8 cellular contexts compared by ENCODE assay signal in genomic region chr19:10390652-10391286, GRCh38. TPM values are rescaled to one million over a fixed set of nuclear protein-coding genes. Genes with fewer than 3 reads are reported as not detected.
A peak's percentile ranks its signal among the peaks of the same experiment; 100 is the strongest.
DNase-seq lines count a peak whose midpoint lies in the region; ATAC-seq and TF ChIP-seq lines count a peak whose summit lies in the region.

No MANE protein-coding gene starts in this region.

- H3K27ac Mint-ChIP-seq in GM23338: 0 out of 2 replicates have a peak overlapping the region, but pooled peaks have one; percentile 16
- peak overlapping the region; percentile 49 for H3K27ac Mint-ChIP-seq in activated CD8-positive, alpha-beta T cell treated with anti-CD3 and anti-CD28 coated beads for 36 hours
- peak overlapping the region; percentile 51 to 60 for H3K27ac Mint-ChIP-seq in effector memory CD8-positive, alpha-beta T cell

- peaks cover 14% of the 10 kb centered on the region; the same call in 1 of the 2 replicates for H3K36me3 ChIP-seq in GM23338 (ENCODE audit: insufficient read depth)

- TF ChIP-seq CTCF in GM23338 (conservative IDR thresholded peaks at IDR 0.05; ENCODE audit: low read depth in 2 of 2): peak; percentile 91 to 93
- peak; percentile 76 for TF ChIP-seq CTCF in activated CD8-positive, alpha-beta T cell treated with anti-CD3 and anti-CD28 coated beads for 36 hours (IDR thresholded peaks at IDR 0.05)

- CTCF ChIA-PET in activated CD8-positive, alpha-beta T cell treated with anti-CD3 and anti-CD28 coated beads for 36 hours (lab: Charles Lee): interaction anchor here (0.6 to 17.3 kb wide), 18 partner anchors 9 to 155 kb away, joined by 3 to 286 read pairs (median 4); partner anchors contain the start of genes ICAM1, ICAM5 and TYK2

- no peaks in the 10 kb centered on the region for H3K27me3 ChIP-seq in GM23338 (ENCODE audit: insufficient read depth)

- peaks cover 8% of the 10 kb centered on the region; the same call in 2 of the 3 replicates for H3K4me1 Mint-ChIP-seq in GM23338
- peaks cover 16% of the 10 kb centered on the region for H3K4me1 Mint-ChIP-seq in activated CD8-positive, alpha-beta T cell treated with anti-CD3 and anti-CD28 coated beads for 36 hours (ENCODE audit: low read depth)
- H3K4me1 Mint-ChIP-seq in effector memory CD8-positive, alpha-beta T cell (ENCODE audit: low read depth in 2 of 2): peaks cover 5 to 10% of the 10 kb centered on the region in 2 donors

- H3K4me3 Mint-ChIP-seq in GM23338: no peak overlapping the region
- H3K4me3 Mint-ChIP-seq in activated CD8-positive, alpha-beta T cell treated with anti-CD3 and anti-CD28 coated beads for 36 hours: no peak overlapping the region
- no peak overlapping the region for H3K4me3 Mint-ChIP-seq in effector memory CD8-positive, alpha-beta T cell

- peaks cover 1% of the 10 kb centered on the region for H3K27me3 Mint-ChIP-seq in GM23338 (ENCODE audit: insufficient read depth, low read depth, poor library complexity)
- no peaks in the 10 kb centered on the region for H3K27me3 Mint-ChIP-seq in activated CD8-positive, alpha-beta T cell treated with anti-CD3 and anti-CD28 coated beads for 36 hours
- H3K27me3 Mint-ChIP-seq in effector memory CD8-positive, alpha-beta T cell: no peaks in the 10 kb centered on the region

- H3K36me3 Mint-ChIP-seq in GM23338 (ENCODE audit: low read depth): peaks cover 34% of the 10 kb centered on the region
- peaks cover 18% of the 10 kb centered on the region for H3K36me3 Mint-ChIP-seq in activated CD8-positive, alpha-beta T cell treated with anti-CD3 and anti-CD28 coated beads for 36 hours (ENCODE audit: low read depth)
- H3K36me3 Mint-ChIP-seq in effector memory CD8-positive, alpha-beta T cell (ENCODE audit: insufficient read depth): peaks cover 73% of the 10 kb centered on the region

- H3K9me2 ChIP-seq in GM23338 (ENCODE audit: insufficient read depth): no peaks in the 10 kb centered on the region

- H3K27ac ChIP-seq in GM23338 (ENCODE audit: low read depth): no peak overlapping the region

- peak; percentile 76 for DNase-seq in AG20443 (ENCODE audit: low spot score)
- peak; percentile 92 for DNase-seq in GM23338 (ENCODE audit: low spot score)
- peak; percentile 80 for DNase-seq in NCI-H69 (lab: John Stamatoyannopoulos, UW)
- DNase-seq in activated CD8-positive, alpha-beta T cell treated with anti-CD3 and anti-CD28 coated beads for 36 hours: peak; percentile 81
- peak; percentile 64 to 65 (median 65) for DNase-seq in effector memory CD8-positive, alpha-beta T cell
- peak; percentile 76 for DNase-seq in mucosa of gallbladder (ENCODE audit: low spot score)
- peak; percentile 18 for DNase-seq in stromal cell of bone marrow (ENCODE audit: low read depth)

- H4K20me1 ChIP-seq in GM23338 (replicated peaks; ENCODE audit: insufficient read depth): 0 out of 2 replicates have a peak, but pooled peaks cover 4% of the 10 kb centered on the region

- POLR2A ChIA-PET in activated CD8-positive, alpha-beta T cell treated with anti-CD3 and anti-CD28 coated beads for 36 hours (lab: Charles Lee): interaction anchor here (0.8 to 2.0 kb wide), 6 partner anchors 9 to 132 kb away, joined by 3 to 6 read pairs (median 4); partner anchors contain the start of gene ICAM1

- H3K9me3 Mint-ChIP-seq in GM23338: no peaks in the 10 kb centered on the region
- no peaks in the 10 kb centered on the region for H3K9me3 Mint-ChIP-seq in activated CD8-positive, alpha-beta T cell treated with anti-CD3 and anti-CD28 coated beads for 36 hours
- H3K9me3 Mint-ChIP-seq in effector memory CD8-positive, alpha-beta T cell: no peaks in the 10 kb centered on the region

- no peak overlapping the region for H3K4me3 ChIP-seq in GM23338

- H3F3A ChIP-seq in GM23338 (replicated peaks; ENCODE audit: low read depth): peaks cover 17% of the 10 kb centered on the region; the same call in 1 of the 2 replicates

- H3K4me1 ChIP-seq in GM23338 (ENCODE audit: insufficient read depth): no peaks in the 10 kb centered on the region; the same call in 1 of the 2 replicates

- H3K79me2 ChIP-seq in GM23338 (replicated peaks; ENCODE audit: insufficient read depth): no peaks in the 10 kb centered on the region

- intact Hi-C loops in activated CD8-positive, alpha-beta T cell treated with anti-CD3 and anti-CD28 coated beads for 36 hours (cut with micrococcal nuclease): no loop called here

- H2AFZ ChIP-seq in GM23338: no peak overlapping the region

- ATAC-seq in GM23338: peak; percentile 85
- peak; percentile 37 for ATAC-seq in activated CD8-positive, alpha-beta T cell treated with anti-CD3 and anti-CD28 coated beads for 36 hours
- peak; percentile 50 for ATAC-seq in effector memory CD8-positive, alpha-beta T cell (replicated peaks)
- no peak for ATAC-seq in HG03342 (IDR thresholded peaks at IDR 0.05; ENCODE audit: unreplicated experiment)

- H3K4me2 ChIP-seq in GM23338: no peak overlapping the region

TF ChIP-seq in GM23338, 12 proteins besides CTCF, POLR2A, EP300 and RAD21 (continues in another document):
- TF ChIP-seq EZH2 (IDR thresholded peaks at IDR 0.05; ENCODE audit: low read depth, unreplicated experiment): no peak
- no peak for TF ChIP-seq JUNB (IDR thresholded peaks at IDR 0.05; ENCODE audit: unreplicated experiment)
- no peak for TF ChIP-seq ZNF331 (CRISPR knock-in tag; IDR thresholded peaks at IDR 0.05; ENCODE audit: low read depth)
- TF ChIP-seq ZNF114 (CRISPR knock-in tag; IDR thresholded peaks at IDR 0.05): no peak
- no peak for TF ChIP-seq ETS1 (IDR thresholded peaks at IDR 0.05)
- TF ChIP-seq REST (IDR thresholded peaks at IDR 0.05; ENCODE audit: unreplicated experiment): no peak
- no peak for TF ChIP-seq STAT1 (IDR thresholded peaks at IDR 0.05; ENCODE audit: unreplicated experiment)
- no peak for TF ChIP-seq CREB1 (CRISPR knock-in tag; IDR thresholded peaks at IDR 0.05; ENCODE audit: low read depth)
- no peak for TF ChIP-seq EZH2phosphoT487 (IDR thresholded peaks at IDR 0.05; ENCODE audit: unreplicated experiment)
- no peak for TF ChIP-seq NANOG (IDR thresholded peaks at IDR 0.05; ENCODE audit: borderline replicate concordance)
- TF ChIP-seq POLR2AphosphoS5 (IDR thresholded peaks at IDR 0.05; ENCODE audit: low read depth): no peak

RNA-seq across cellular contexts. Expression of gene TYK2, which starts 10.4 kb away (rescaled TPM):
- 22.2 and 29.1 TPM in 2 replicates for total RNA-seq in GM23338 (2014; rRNA removed; shearing (Covaris generic))
- 30.7 and 35.9 TPM in 2 replicates for polyA plus RNA-seq in GM23338 (2016; fragmentation: Nextera tagmentation; extraction: Ambion mirVana)
- total RNA-seq in activated CD8-positive, alpha-beta T cell treated with anti-CD3 and anti-CD28 coated beads for 36 hours: 100 to 1,000 TPM; 143 TPM
- total RNA-seq in mucosa of gallbladder: 142 TPM

RNA-seq across cellular contexts. Expression of gene CDC37, which starts 12.6 kb away (rescaled TPM):
- total RNA-seq in GM23338 (2014; rRNA removed; shearing (Covaris generic)): 163 and 183 TPM in 2 replicates
- 270 and 280 TPM in 2 replicates for polyA plus RNA-seq in GM23338 (2016; fragmentation: Nextera tagmentation; extraction: Ambion mirVana)
- total RNA-seq in activated CD8-positive, alpha-beta T cell treated with anti-CD3 and anti-CD28 coated beads for 36 hours: 100 to 1,000 TPM; 236 to 238 TPM
- total RNA-seq in mucosa of gallbladder: 138 TPM

RNA-seq across cellular contexts. Expression of gene PDE4A, which starts 29.6 kb away (rescaled TPM):
- total RNA-seq in GM23338 (2014; rRNA removed; shearing (Covaris generic)): 5.2 and 5.4 TPM in 2 replicates
- polyA plus RNA-seq in GM23338 (2016; fragmentation: Nextera tagmentation; extraction: Ambion mirVana): 5.2 and 5.4 TPM in 2 replicates
- 10 to 100 TPM; 24.6 to 25.5 TPM for total RNA-seq in activated CD8-positive, alpha-beta T cell treated with anti-CD3 and anti-CD28 coated beads for 36 hours
- 15.6 TPM for total RNA-seq in mucosa of gallbladder

RNA-seq across cellular contexts. Expression of gene ICAM3, which starts 51.3 kb away (rescaled TPM):
- total RNA-seq in GM23338 (2014; rRNA removed; shearing (Covaris generic)): 9.6 TPM in 2 replicates
- polyA plus RNA-seq in GM23338 (2016; fragmentation: Nextera tagmentation; extraction: Ambion mirVana): 14.7 and 19.2 TPM in 2 replicates
- 100 to 1,000 TPM; 106 to 107 TPM for total RNA-seq in activated CD8-positive, alpha-beta T cell treated with anti-CD3 and anti-CD28 coated beads for 36 hours
- 14.7 TPM for total RNA-seq in mucosa of gallbladder

RNA-seq across cellular contexts. Expression of gene RAVER1, which starts 57.4 kb away (rescaled TPM):
- total RNA-seq in GM23338 (2014; rRNA removed; shearing (Covaris generic)): 88.3 and 96.7 TPM in 2 replicates
- polyA plus RNA-seq in GM23338 (2016; fragmentation: Nextera tagmentation; extraction: Ambion mirVana): 23.6 and 25.5 TPM in 2 replicates
- 100 to 1,000 TPM; 105 to 111 TPM for total RNA-seq in activated CD8-positive, alpha-beta T cell treated with anti-CD3 and anti-CD28 coated beads for 36 hours
- total RNA-seq in mucosa of gallbladder: 44.6 TPM

Comparison
In these comparisons a context has a peak if more than half of its experiments do, and no peak if none do; other contexts are left out.
1. DNase-seq: peak in every context shown above with its lines; median percentile 92 in GM23338; 81 in activated CD8-positive, alpha-beta T cell treated with anti-CD3 and anti-CD28 coated beads for 36 hours; 80 in NCI-H69; 76 in AG20443; 76 in mucosa of gallbladder; 65 in effector memory CD8-positive, alpha-beta T cell; 18 in stromal cell of bone marrow.